ENCODE assay signal across 8 cellular contexts in the genomic region with DNA sequence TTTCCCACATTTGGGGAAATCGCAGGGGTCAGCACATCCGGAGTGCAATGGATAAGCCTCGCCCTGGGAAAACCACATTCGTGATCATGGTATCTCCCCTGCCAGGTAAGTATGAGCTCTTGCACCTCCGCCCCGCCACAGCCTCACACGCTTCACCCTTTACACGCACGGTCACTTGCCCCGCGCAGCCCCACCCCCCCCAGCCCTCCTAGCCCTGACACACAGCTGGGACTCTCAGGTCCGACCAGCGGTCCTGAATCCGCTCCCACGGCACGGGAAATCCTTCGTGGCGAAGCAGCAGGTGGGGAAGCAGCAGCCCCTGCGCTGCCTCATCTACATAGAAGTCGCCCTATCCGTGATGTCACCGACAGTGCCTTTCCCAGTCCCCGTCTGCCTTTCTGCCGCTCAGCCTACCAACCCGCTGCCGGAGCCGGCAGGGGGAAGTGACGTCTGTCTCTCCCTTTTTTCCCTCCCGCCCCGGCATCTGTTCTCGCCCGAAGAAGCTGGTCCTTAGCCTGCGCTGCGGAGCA. TPM values are rescaled to one million over a fixed set of nuclear protein-coding genes. Genes with fewer than 3 reads are reported as not detected.
DNase-seq lines count a peak whose midpoint lies in the region; ATAC-seq and TF ChIP-seq lines count a peak whose summit lies in the region.
"Not testable (repeated sequence)": the region's sequence is repeated elsewhere in the genome, so short reads cannot be mapped to it uniquely, and the experiment has no call there.

No MANE protein-coding gene starts in this region.

- H3K27me3 Mint-ChIP-seq in activated T-cell treated with anti-CD3 and anti-CD28 coated beads, Interleukin-2, amount 50 U/mL, for 4 hours (ENCODE audit: low read depth); endothelial cell (ENCODE audit: unreplicated experiment); memory B cell: not testable (repeated sequence)

- peak overlapping the region; percentile 76 for H3K4me3 Mint-ChIP-seq in activated T-cell treated with anti-CD3 and anti-CD28 coated beads, Interleukin-2, amount 50 U/mL, for 4 hours
- H3K4me3 Mint-ChIP-seq in endothelial cell (ENCODE audit: unreplicated experiment) (peak overlapping the region; percentile 83), memory B cell (peak overlapping the region; percentile 83)

- peak; percentile 50 for ATAC-seq in GM19467 (IDR thresholded peaks at IDR 0.05; ENCODE audit: unreplicated experiment)
- ATAC-seq in HG03571 (IDR thresholded peaks at IDR 0.05; ENCODE audit: unreplicated experiment), result peak; percentile 67
- peak; percentile 62 to 70 for ATAC-seq in activated T-cell treated with anti-CD3 and anti-CD28 coated beads, Interleukin-2, amount 50 U/mL, for 4 hours
- ATAC-seq in memory B cell (ENCODE audit: low read depth), result peak; percentile 48

- not testable (repeated sequence) for H3K4me1 Mint-ChIP-seq in activated T-cell treated with anti-CD3 and anti-CD28 coated beads, Interleukin-2, amount 50 U/mL, for 4 hours (ENCODE audit: low read depth); endothelial cell (ENCODE audit: unreplicated experiment); memory B cell

- TF ChIP-seq CTCF in endothelial cell (IDR thresholded peaks at IDR 0.05; ENCODE audit: unreplicated experiment), result not testable (repeated sequence)

- DNase-seq in C1 segment of cervical spinal cord (lab: John Stamatoyannopoulos, UW), result peak in 12 of 14 donors; percentile 49 to 88 (median 64)
- DNase-seq in RPMI8226, result peak; percentile 90
- DNase-seq in activated T-cell treated with anti-CD3 and anti-CD28 coated beads, Interleukin-2, amount 50 U/mL, for 4 hours, result peak; percentile 66
- DNase-seq in endothelial cell (ENCODE audit: low spot score), result peak; percentile 48
- peak; percentile 82 to 85 for DNase-seq in memory B cell (ENCODE audit: low spot score in 2 of 2)
- DNase-seq in stimulated activated CD4-positive, alpha-beta T cell treated with anti-CD3 and anti-CD28 coated beads, TNF-alpha, amount 100 ng/mL, for 24 hours (ENCODE audit: low read depth in 3 of 3), result peak; percentile 50 to 58 (median 52)

- not testable (repeated sequence) for H3K36me3 Mint-ChIP-seq in activated T-cell treated with anti-CD3 and anti-CD28 coated beads, Interleukin-2, amount 50 U/mL, for 4 hours (ENCODE audit: insufficient read depth); endothelial cell (ENCODE audit: low read depth, unreplicated experiment); memory B cell

- not testable (repeated sequence) for H3K9me3 Mint-ChIP-seq in activated T-cell treated with anti-CD3 and anti-CD28 coated beads, Interleukin-2, amount 50 U/mL, for 4 hours; endothelial cell (ENCODE audit: unreplicated experiment); memory B cell

- H3K27ac Mint-ChIP-seq in endothelial cell (ENCODE audit: unreplicated experiment) (peak overlapping the region; percentile 99), memory B cell (peak overlapping the region; percentile 100)

RNA-seq across cellular contexts. Expression of gene PPIAL4F, which starts 31.9 kb away (rescaled TPM):
- total RNA-seq in activated T-cell treated with anti-CD3 and anti-CD28 coated beads, Interleukin-2, amount 50 U/mL, for 4 hours, result not detected
- not detected for total RNA-seq in endothelial cell (ENCODE audit: unreplicated experiment)

Comparison
In these comparisons a context has a peak if more than half of its experiments do, and no peak if none do; other contexts are left out.
1. Peak in every context shown above with its lines: DNase-seq and ATAC-seq.